21 cellular contexts compared by ENCODE assay signal in genomic region chr2:38010995-38011394, GRCh38.
A peak's percentile ranks its signal among the peaks of the same experiment; 100 is the strongest.
DNase-seq lines count a peak whose midpoint lies in the region; ATAC-seq, FAIRE-seq and TF ChIP-seq lines count a peak whose summit lies in the region.
"Had no signal": no experiment of that assay in that cellular context is flagged by ENCODE, and none has a peak within 500 bp of the region (broad histone marks: within the 10 kb centered on the region; RNA-seq: fewer than 3 reads in every experiment).

No MANE protein-coding gene starts in this region.

- ATAC-seq in A549 (no peak), GM19463 (IDR thresholded peaks at IDR 0.05; ENCODE audit: unreplicated experiment) (no peak), T-cell (replicated peaks in 1 of 4) (no peak)
- ATAC-seq: GM12878, K562 had no signal

- no peak overlapping the region for H3K27ac ChIP-seq in A549
- H3K27ac ChIP-seq in stomach, result no peak overlapping the region

- H3K4me1 ChIP-seq in A549, result peaks cover 19% of the 10 kb centered on the region
- no peaks in the 10 kb centered on the region for H3K4me1 ChIP-seq in stomach
- H3K4me1 ChIP-seq: Caco-2 had no signal

- peaks cover 47% of the 10 kb centered on the region for H3K36me3 Mint-ChIP-seq in T-cell

- no peak overlapping the region for H3K27ac Mint-ChIP-seq in T-cell
- H3K27ac Mint-ChIP-seq: CD4-positive, alpha-beta T cell had no signal

- H3K36me3 ChIP-seq in bronchial epithelial cell (ENCODE audit: control insufficient read depth, insufficient read depth, low read length), result no peaks in the 10 kb centered on the region
- H3K36me3 ChIP-seq in stomach, result peaks cover 0 to 8% (median 0%) of the 10 kb centered on the region in 4 donors

- no peak overlapping the region for H3K4me3 ChIP-seq in A549
- H3K4me3 ChIP-seq in bronchial epithelial cell (ENCODE audit: low read depth, low read length), result no peak overlapping the region
- no peak overlapping the region for H3K4me3 ChIP-seq in stomach
- H3K4me3 ChIP-seq: GM12878, K562 had no signal

- no peak overlapping the region for H3K4me3 Mint-ChIP-seq in T-cell
- H3K4me3 Mint-ChIP-seq: CD4-positive, alpha-beta T cell had no signal

- TF ChIP-seq EP300 in A549 (IDR thresholded peaks at IDR 0.05) (no peak), stomach (IDR thresholded peaks at IDR 0.05) (no peak)

- POLR2A ChIA-PET in A549 (lab: Yijun Ruan, JAX), result no interaction called here
- POLR2A ChIA-PET in T-cell (lab: Charles Lee), result no interaction called here

- FAIRE-seq in A549 (lab: Jason Lieb, UNC), result no peak
- FAIRE-seq in bronchial epithelial cell (lab: Jason Lieb, UNC), result no peak
- FAIRE-seq: A204.1, GM12878, K562, RCC 7860 had no signal

- CTCF ChIA-PET in A549 (lab: Yijun Ruan, JAX) (interaction anchor here (1.0 to 3.0 kb wide), 3 partner anchors 17 to 68 kb away, joined by 3 to 12 read pairs (median 4); partner anchors contain the start of gene CYP1B1), T-cell (lab: Charles Lee) (no interaction called here)

- H3K4me1 Mint-ChIP-seq in T-cell, result no peaks in the 10 kb centered on the region

- TF ChIP-seq POLR2A in A549 (IDR thresholded peaks at IDR 0.05; ENCODE audit: low read length) (no peak), stomach (IDR thresholded peaks at IDR 0.05) (no peak)

- intact Hi-C loops in stomach (cut with DNase I; ENCODE audit: low total_unique reads), result no loop called here

- DNase-seq in A549 (ENCODE audit: low read depth in 1 of 2, low spot score in 1 of 2) (no peak), NCI-H226 (peak; percentile 43), bronchial epithelial cell (ENCODE audit: low read depth) (peak; percentile 5), iris pigment epithelial cell (ENCODE audit: low read depth) (peak; percentile 44), stomach (no peak), hepatic stellate cell (ENCODE audit: low spot score) (no peak), T-cell (no peak)
- DNase-seq: Caco-2; CD4-positive, alpha-beta T cell; DMS153; GF-D8; NCI-H1417 treated with DMSO at 0.1 percent for 48 hours; NCI-H187 treated with DMSO at 0.1 percent for 48 hours; NCI-H526 treated with DMSO at 0.1 percent for 48 hours; SHP77; SK-N-SH had no signal

- no peak for TF ChIP-seq CTCF in A549 (IDR thresholded peaks at IDR 0.05)
- no peak for TF ChIP-seq CTCF in bronchial epithelial cell (IDR thresholded peaks at IDR 0.05; ENCODE audit: insufficient read depth, low read length, severe bottlenecking)
- no peak for TF ChIP-seq CTCF in stomach (IDR thresholded peaks at IDR 0.05)

- no peak for TF ChIP-seq RAD21 in A549 (conservative IDR thresholded peaks at IDR 0.05 in 1 of 2, IDR thresholded peaks at IDR 0.05 in 1 of 2)

- H3K9me3 Mint-ChIP-seq in T-cell, result no peaks in the 10 kb centered on the region
- H3K9me3 Mint-ChIP-seq: CD4-positive, alpha-beta T cell had no signal

- no peaks in the 10 kb centered on the region for H3K27me3 ChIP-seq in bronchial epithelial cell (ENCODE audit: control insufficient read depth, insufficient read depth, low read length)
- no peaks in the 10 kb centered on the region for H3K27me3 ChIP-seq in stomach

- H3K9me3 ChIP-seq in A549 (no peaks in the 10 kb centered on the region), stomach (no peaks in the 10 kb centered on the region)
- H3K9me3 ChIP-seq: Caco-2, SK-N-SH had no signal

- no peaks in the 10 kb centered on the region for H3K27me3 Mint-ChIP-seq in T-cell
- H3K27me3 Mint-ChIP-seq: CD4-positive, alpha-beta T cell had no signal

- 0 out of 3 replicates have a peak overlapping the region, but pooled peaks have one; percentile 4 for H3K4me2 ChIP-seq in A549
- H3K4me2 ChIP-seq: SK-N-SH had no signal

- WGBS in A549 (ENCODE audit: missing lambda C conversion rate), result 50% methylated on average over 1 of the region's 1 CpG
- 72 to 89% (median 85%) methylated on average over 1 of the region's 1 CpG for WGBS in stomach, 5 donors

TF ChIP-seq in A549, 52 proteins besides CTCF, POLR2A, EP300 and RAD21:
- no peak for TF ChIP-seq NPAS2 (CRISPR knock-in tag; IDR thresholded peaks at IDR 0.05; ENCODE audit: borderline replicate concordance)

Comparison
In these comparisons a context has a peak if more than half of its experiments do, and no peak if none do; other contexts are left out.
1. DNase-seq: peak in NCI-H226 (single experiment), bronchial epithelial cell (single experiment) and iris pigment epithelial cell (single experiment); none in A549 (0 of 2), stomach (single experiment), hepatic stellate cell (single experiment) and T-cell (0 of 34).